In the genomic region with DNA sequence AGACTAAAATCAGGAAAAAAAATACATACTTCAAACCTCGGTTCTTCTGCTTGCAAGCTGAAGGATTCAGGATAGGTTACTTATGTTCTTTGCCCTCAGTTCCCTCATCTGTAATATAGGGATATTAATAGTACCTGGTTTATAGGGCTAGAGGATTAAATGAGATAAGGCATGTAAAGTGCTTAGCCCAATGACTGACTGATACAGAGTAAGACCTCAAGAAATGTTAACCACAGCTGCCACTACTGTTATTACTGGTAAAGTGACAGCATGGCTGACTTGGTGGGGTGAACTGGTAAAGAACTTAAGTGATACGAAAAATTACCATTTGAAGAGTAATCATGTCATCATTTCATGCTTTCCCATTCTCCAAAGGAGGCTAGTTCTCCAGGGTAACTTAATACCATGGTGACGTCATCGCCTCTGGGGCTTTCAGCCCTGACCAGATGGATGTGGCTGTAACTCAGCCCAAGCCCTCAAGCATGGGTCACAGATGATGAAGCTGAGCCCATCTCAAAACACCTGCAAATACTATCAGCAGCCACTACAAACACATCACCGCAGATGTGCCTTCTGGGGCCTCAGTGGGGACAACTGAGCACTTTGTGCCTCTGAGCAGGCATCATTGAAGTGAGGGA, we compare ENCODE assay signal across 11 cellular contexts. TPM values are rescaled to one million over a fixed set of nuclear protein-coding genes. Genes with fewer than 3 reads are reported as not detected.
DNase-seq lines count a peak whose midpoint lies in the region; ATAC-seq, FAIRE-seq and TF ChIP-seq lines count a peak whose summit lies in the region.
"Had no signal": no experiment of that assay in that cellular context is flagged by ENCODE, and none has a peak within 500 bp of the region (broad histone marks: within the 10 kb centered on the region; RNA-seq: fewer than 3 reads in every experiment).

No MANE protein-coding gene starts in this region.

- peaks cover 17% of the 10 kb centered on the region for H3K4me1 Mint-ChIP-seq in stimulated activated naive CD8-positive, alpha-beta T cell treated with anti-CD3 and anti-CD28 coated beads, Interleukin-15, amount 100 ng/mL, for 72 hours
- H3K4me1 Mint-ChIP-seq in CD4-positive, alpha-beta memory T cell = no peaks in the 10 kb centered on the region

- H3K36me3 Mint-ChIP-seq in CD4-positive, alpha-beta memory T cell = no peaks in the 10 kb centered on the region

- CTCF ChIA-PET in CD4-positive, alpha-beta memory T cell (lab: Charles Lee; ENCODE audit: partially characterized antibody) = interaction anchor here (0.8 kb wide), 1 partner anchor 450 kb away, joined by 3 read pairs; no protein-coding TSS in a partner anchor

- no peak overlapping the region for H3K27ac ChIP-seq in CD4-positive, alpha-beta memory T cell (ENCODE audit: low read depth, low read length)
- H3K27ac ChIP-seq: adrenal gland had no signal

- ATAC-seq in stimulated activated naive CD8-positive, alpha-beta T cell treated with anti-CD3 and anti-CD28 coated beads, Interleukin-15, amount 100 ng/mL, for 72 hours = peak; percentile 83
- no peak for ATAC-seq in stimulated activated naive CD8-positive, alpha-beta T cell treated with anti-CD3 and anti-CD28 coated beads, Interleukin-15, Interleukin-2, amounts not matched to agents 100 U/mL and 50 U/mL, for 24 hours
- no peak for ATAC-seq in HG03039 (IDR thresholded peaks at IDR 0.05; ENCODE audit: unreplicated experiment)

- H3K36me3 ChIP-seq in bronchial epithelial cell (ENCODE audit: control insufficient read depth, insufficient read depth, low read length) = no peaks in the 10 kb centered on the region
- H3K36me3 ChIP-seq in CD4-positive, alpha-beta memory T cell (ENCODE audit: insufficient read depth, low read length) = no peaks in the 10 kb centered on the region
- H3K36me3 ChIP-seq: adrenal gland had no signal

- H3K4me1 ChIP-seq in CD4-positive, alpha-beta memory T cell (ENCODE audit: insufficient read depth, low read length) = no peaks in the 10 kb centered on the region
- H3K4me1 ChIP-seq: adrenal gland had no signal

- no peaks in the 10 kb centered on the region for H3K9me3 Mint-ChIP-seq in stimulated activated naive CD8-positive, alpha-beta T cell treated with anti-CD3 and anti-CD28 coated beads, Interleukin-15, amount 100 ng/mL, for 72 hours
- peaks cover 0 to 2% (median 0%) of the 10 kb centered on the region in 8 donors for H3K9me3 Mint-ChIP-seq in CD4-positive, alpha-beta memory T cell
- H3K9me3 Mint-ChIP-seq: CD4-positive, alpha-beta T cell had no signal

- intact Hi-C loops in CD4-positive, alpha-beta memory T cell (cut with micrococcal nuclease) = no loop called here

- DNase-seq in stimulated activated naive CD8-positive, alpha-beta T cell treated with anti-CD3 and anti-CD28 coated beads, Interleukin-15, amount 100 ng/mL, for 72 hours = no peak
- no peak for DNase-seq in stimulated activated naive CD8-positive, alpha-beta T cell treated with anti-CD3 and anti-CD28 coated beads, Interleukin-15, Interleukin-2, amounts not matched to agents 100 U/mL and 50 U/mL, for 24 hours
- peak; percentile 13 for DNase-seq in NCI-H2171 (lab: John Stamatoyannopoulos, UW)
- DNase-seq in bronchial epithelial cell (ENCODE audit: low read depth) = peak; percentile 29
- peak; percentile 44 for DNase-seq in stromal cell of bone marrow (ENCODE audit: low read depth)
- DNase-seq in CD4-positive, alpha-beta memory T cell = no peak
- no peak for DNase-seq in NCI-H774 (lab: John Stamatoyannopoulos, UW)
- DNase-seq: CD4-positive, alpha-beta T cell; NCI-H1930 had no signal

- H3K9me3 ChIP-seq in CD4-positive, alpha-beta memory T cell (ENCODE audit: control insufficient read depth in 1 of 2, low read length in 2 of 2) = no peaks in the 10 kb centered on the region
- H3K9me3 ChIP-seq: adrenal gland had no signal

- H3K27me3 ChIP-seq in bronchial epithelial cell (ENCODE audit: control insufficient read depth, insufficient read depth, low read length) = no peaks in the 10 kb centered on the region
- H3K27me3 ChIP-seq in CD4-positive, alpha-beta memory T cell (ENCODE audit: insufficient read depth, low read length) = no peaks in the 10 kb centered on the region
- H3K27me3 ChIP-seq: adrenal gland had no signal

- H3K27me3 Mint-ChIP-seq in stimulated activated naive CD8-positive, alpha-beta T cell treated with anti-CD3 and anti-CD28 coated beads, Interleukin-15, amount 100 ng/mL, for 72 hours = no peaks in the 10 kb centered on the region
- H3K27me3 Mint-ChIP-seq in CD4-positive, alpha-beta memory T cell = peaks cover 0 to 1% of the 10 kb centered on the region in 2 donors
- H3K27me3 Mint-ChIP-seq: CD4-positive, alpha-beta T cell had no signal

- no peak overlapping the region for H3K4me3 Mint-ChIP-seq in stimulated activated naive CD8-positive, alpha-beta T cell treated with anti-CD3 and anti-CD28 coated beads, Interleukin-15, amount 100 ng/mL, for 72 hours
- H3K4me3 Mint-ChIP-seq in CD4-positive, alpha-beta memory T cell = no peak overlapping the region
- H3K4me3 Mint-ChIP-seq: CD4-positive, alpha-beta T cell had no signal

- no peak for TF ChIP-seq CTCF in bronchial epithelial cell (IDR thresholded peaks at IDR 0.05; ENCODE audit: insufficient read depth, low read length, severe bottlenecking)

- no peak overlapping the region for H3K4me3 ChIP-seq in bronchial epithelial cell (ENCODE audit: low read depth, low read length)
- no peak overlapping the region for H3K4me3 ChIP-seq in CD4-positive, alpha-beta memory T cell (ENCODE audit: low read length in 2 of 2)
- H3K4me3 ChIP-seq: adrenal gland had no signal

- POLR2A ChIA-PET in CD4-positive, alpha-beta memory T cell (lab: Charles Lee; ENCODE audit: partially characterized antibody) = no interaction called here

- H3K27ac Mint-ChIP-seq in stimulated activated naive CD8-positive, alpha-beta T cell treated with anti-CD3 and anti-CD28 coated beads, Interleukin-15, amount 100 ng/mL, for 72 hours = no peak overlapping the region
- H3K27ac Mint-ChIP-seq in CD4-positive, alpha-beta memory T cell = no peak overlapping the region
- H3K27ac Mint-ChIP-seq: CD4-positive, alpha-beta T cell had no signal

- no peak for FAIRE-seq in bronchial epithelial cell (lab: Jason Lieb, UNC)

RNA-seq across cellular contexts. Expression of a gene that starts 44.5 kb away (rescaled TPM):
- total RNA-seq in bronchial epithelial cell = 4.0 and 4.2 TPM in 2 replicates
- total RNA-seq in CD4-positive, alpha-beta memory T cell = 10 to 100 TPM; 14.4 to 18.0 TPM
- 1 to 10 TPM; 1.6 to 2.4 TPM for polyA plus RNA-seq in CD4-positive, alpha-beta memory T cell

Comparison
In these comparisons a context has a peak if more than half of its experiments do, and no peak if none do; other contexts are left out.
1. DNase-seq: peak in NCI-H2171 (single experiment), bronchial epithelial cell (single experiment) and stromal cell of bone marrow (single experiment); none in stimulated activated naive CD8-positive, alpha-beta T cell treated with anti-CD3 and anti-CD28 coated beads, Interleukin-15, amount 100 ng/mL, for 72 hours (0 of 2), stimulated activated naive CD8-positive, alpha-beta T cell treated with anti-CD3 and anti-CD28 coated beads, Interleukin-15, Interleukin-2, amounts not matched to agents 100 U/mL and 50 U/mL, for 24 hours (single experiment), CD4-positive, alpha-beta memory T cell (0 of 5) and NCI-H774 (single experiment).